1 cellular context compared by ENCODE assay signal in the genomic region with DNA sequence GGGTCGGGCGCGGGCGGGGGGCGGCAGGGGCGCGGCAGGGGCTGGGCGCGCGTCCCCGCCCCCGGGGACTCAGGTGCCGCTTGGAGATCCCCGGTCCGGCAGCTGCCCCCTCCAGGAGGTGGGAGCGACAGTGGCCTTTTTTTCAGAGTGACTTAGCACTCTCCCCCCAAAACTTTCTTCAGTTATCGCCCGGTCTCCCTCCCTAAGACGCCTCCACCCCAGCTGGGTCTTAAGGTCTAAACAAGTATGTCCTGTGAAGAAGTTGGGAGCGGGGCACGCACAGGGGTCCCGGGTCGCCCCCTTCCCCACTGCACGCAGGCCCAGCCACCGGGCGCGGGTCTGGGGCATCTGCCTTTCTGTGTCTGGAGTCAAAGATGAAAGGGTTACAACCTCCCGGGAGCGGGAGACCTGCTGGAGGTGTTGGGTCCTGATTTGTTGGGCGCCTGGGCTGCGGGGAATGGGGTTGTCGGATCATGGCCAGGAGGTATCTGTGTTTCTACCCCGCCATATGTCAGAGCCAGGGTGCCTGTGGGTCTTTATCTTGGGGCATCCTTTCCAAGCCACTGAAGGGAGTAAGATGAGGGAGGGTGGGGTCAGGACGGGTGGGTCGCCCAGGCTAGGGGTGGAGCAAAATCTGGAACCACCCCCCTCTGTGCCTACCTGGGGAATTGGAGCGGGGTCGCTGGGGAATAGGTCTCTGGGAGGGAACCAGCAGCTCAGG.
TF ChIP-seq lines count a peak whose summit lies in the region.

No MANE protein-coding gene starts in this region.

TF ChIP-seq in K562, 482 proteins besides CTCF, POLR2A, EP300 and RAD21:
- TF ChIP-seq UBTF (IDR thresholded peaks at IDR 0.05; ENCODE audit: borderline replicate concordance in 1 of 2, low read depth in 2 of 2, low read length in 2 of 2) (0 out of 4 replicates have a peak, but pooled peaks have one; percentile 20 to 43), ZBTB7A (IDR thresholded peaks at IDR 0.05; ENCODE audit: borderline replicate concordance, control insufficient read depth, low read depth, low read length) (peak; percentile 79; the same call in 1 of the 2 replicates), SMARCA5 (IDR thresholded peaks at IDR 0.05) (no peak), ZFX (CRISPR knock-in tag; IDR thresholded peaks at IDR 0.05) (0 out of 2 replicates have a peak, but pooled peaks have one; percentile 12), MBD2 (IDR thresholded peaks at IDR 0.05; ENCODE audit: borderline replicate concordance, low read depth) (peak; percentile 19; the same call in 1 of the 2 replicates), ZNF12 (CRISPR knock-in tag; IDR thresholded peaks at IDR 0.05) (peak; percentile 33; the same call in 1 of the 2 replicates), GTF3C2 (IDR thresholded peaks at IDR 0.05; ENCODE audit: borderline replicate concordance, extremely low read depth, insufficient read length) (no peak), USF2 (CRISPR knock-in tag; IDR thresholded peaks at IDR 0.05) (no peak), ZNF384 (IDR thresholded peaks at IDR 0.05; ENCODE audit: low read depth, low read length) (peak; percentile 48; the same call in 1 of the 2 replicates), TAF1 (IDR thresholded peaks at IDR 0.05; ENCODE audit: control insufficient read depth, extremely low read depth, insufficient read depth, low read length, severe bottlenecking) (peak; percentile 32), NFE2 (IDR thresholded peaks at IDR 0.05; ENCODE audit: low read depth) (peak; percentile 72), CBFA2T3 (IDR thresholded peaks at IDR 0.05) (peak; percentile 20; the same call in 1 of the 2 replicates), RBFOX2 (IDR thresholded peaks at IDR 0.05; ENCODE audit: low read depth, low read length) (0 out of 2 replicates have a peak, but pooled peaks have one; percentile 29), ZNF282 (CRISPR knock-in tag; IDR thresholded peaks at IDR 0.05) (no peak)
- TF ChIP-seq, protein P1, sequence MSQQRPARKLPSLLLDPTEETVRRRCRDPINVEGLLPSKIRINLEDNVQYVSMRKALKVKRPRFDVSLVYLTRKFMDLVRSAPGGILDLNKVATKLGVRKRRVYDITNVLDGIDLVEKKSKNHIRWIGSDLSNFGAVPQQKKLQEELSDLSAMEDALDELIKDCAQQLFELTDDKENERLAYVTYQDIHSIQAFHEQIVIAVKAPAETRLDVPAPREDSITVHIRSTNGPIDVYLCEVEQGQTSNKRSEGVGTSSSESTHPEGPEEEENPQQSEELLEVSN (IDR thresholded peaks at IDR 0.05; ENCODE audit: borderline replicate concordance in 1 of 2, extremely low read depth in 1 of 2, insufficient read depth in 1 of 2, insufficient read length in 1 of 2, low read depth in 1 of 2, low read length in 1 of 2, poor library complexity in 1 of 2, severe bottlenecking in 1 of 2), result peak in 1 of 2 experiments; percentile 24
